ENCODE assay signal across 11 cellular contexts in genomic region chr1:55195523-55196233, GRCh38. TPM values are rescaled to one million over a fixed set of nuclear protein-coding genes. Genes with fewer than 3 reads are reported as not detected.
DNase-seq lines count a peak whose midpoint lies in the region; ATAC-seq lines count a peak whose summit lies in the region.
"Had no signal": no experiment of that assay in that cellular context is flagged by ENCODE, and none has a peak within 500 bp of the region (broad histone marks: within the 10 kb centered on the region; RNA-seq: fewer than 3 reads in every experiment).

No MANE protein-coding gene starts in this region.

- no peaks in the 10 kb centered on the region for H3K9me3 ChIP-seq in T-helper 17 cell (ENCODE audit: control insufficient read depth, low read length, poor library complexity, severe bottlenecking)

- H3K4me3 Mint-ChIP-seq in T-helper 17 cell = no peak overlapping the region
- peak overlapping the region in 2 of 10 donors; percentile 27 to 36 for H3K4me3 Mint-ChIP-seq in naive thymus-derived CD8-positive, alpha-beta T cell

- DNase-seq in T-helper 17 cell = no peak
- DNase-seq in naive thymus-derived CD8-positive, alpha-beta T cell = no peak
- DNase-seq in stimulated activated naive CD4-positive, alpha-beta T cell treated with Interleukin-2 at 50 U/mL for 16 hours (lab: John Stamatoyannopoulos, UW) = no peak
- DNase-seq: activated CD4-positive, alpha-beta T cell treated with anti-CD3 and anti-CD28 coated beads for 4 hours; effector CD4-positive, alpha-beta T cell; NCI-H2171 treated with DMSO at 0.1 percent for 48 hours had no signal

- no peaks in the 10 kb centered on the region for H3K27me3 Mint-ChIP-seq in T-helper 17 cell
- no peaks in the 10 kb centered on the region for H3K27me3 Mint-ChIP-seq in naive thymus-derived CD8-positive, alpha-beta T cell

- peak overlapping the region; percentile 79 for H3K27ac Mint-ChIP-seq in T-helper 17 cell
- peak overlapping the region in 9 of 10 donors; percentile 4 to 85 (median 52) for H3K27ac Mint-ChIP-seq in naive thymus-derived CD8-positive, alpha-beta T cell

- no peaks in the 10 kb centered on the region for H3K9me3 Mint-ChIP-seq in naive thymus-derived CD8-positive, alpha-beta T cell

- H3K36me3 Mint-ChIP-seq in T-helper 17 cell (ENCODE audit: low read depth) = peaks cover 4% of the 10 kb centered on the region
- peaks cover 7 to 36% (median 7%) of the 10 kb centered on the region in 3 donors for H3K36me3 Mint-ChIP-seq in naive thymus-derived CD8-positive, alpha-beta T cell

- POLR2A ChIA-PET in naive thymus-derived CD8-positive, alpha-beta T cell (lab: Charles Lee) = no interaction called here

- peaks cover 56% of the 10 kb centered on the region for H3K4me1 Mint-ChIP-seq in T-helper 17 cell
- H3K4me1 Mint-ChIP-seq in naive thymus-derived CD8-positive, alpha-beta T cell = peaks cover 40 to 84% (median 79%) of the 10 kb centered on the region in 4 donors

- ATAC-seq in GM18511 (IDR thresholded peaks at IDR 0.05; ENCODE audit: unreplicated experiment) (peak; percentile 89), HG02852 (IDR thresholded peaks at IDR 0.05; ENCODE audit: unreplicated experiment) (peak; percentile 67), T-helper 17 cell (no peak), GM19328 (IDR thresholded peaks at IDR 0.05; ENCODE audit: unreplicated experiment) (no peak), HG02610 (IDR thresholded peaks at IDR 0.05; ENCODE audit: unreplicated experiment) (no peak), HG03139 (IDR thresholded peaks at IDR 0.05; ENCODE audit: unreplicated experiment) (no peak)
- ATAC-seq in naive thymus-derived CD8-positive, alpha-beta T cell = no peak

RNA-seq across cellular contexts. Expression of gene USP24, which starts 19.5 kb away (rescaled TPM):
- 10 to 100 TPM; 69.5 to 82.9 TPM for total RNA-seq in T-helper 17 cell
- total RNA-seq in naive thymus-derived CD8-positive, alpha-beta T cell = 10 to 100 TPM; 78.8 to 81.1 TPM
- polyA plus RNA-seq in naive thymus-derived CD8-positive, alpha-beta T cell = 1 to 10 TPM; 5.5 to 8.4 (median 6.0) TPM

Comparison
In these comparisons a context has a peak if more than half of its experiments do, and no peak if none do; other contexts are left out.
1. ATAC-seq: peak in GM18511 (single experiment) and HG02852 (single experiment); none in T-helper 17 cell (single experiment), naive thymus-derived CD8-positive, alpha-beta T cell (0 of 2), GM19328 (single experiment), HG02610 (single experiment) and HG03139 (single experiment).